Comparison of ENCODE assay signal across 17 cellular contexts in the genomic region with DNA sequence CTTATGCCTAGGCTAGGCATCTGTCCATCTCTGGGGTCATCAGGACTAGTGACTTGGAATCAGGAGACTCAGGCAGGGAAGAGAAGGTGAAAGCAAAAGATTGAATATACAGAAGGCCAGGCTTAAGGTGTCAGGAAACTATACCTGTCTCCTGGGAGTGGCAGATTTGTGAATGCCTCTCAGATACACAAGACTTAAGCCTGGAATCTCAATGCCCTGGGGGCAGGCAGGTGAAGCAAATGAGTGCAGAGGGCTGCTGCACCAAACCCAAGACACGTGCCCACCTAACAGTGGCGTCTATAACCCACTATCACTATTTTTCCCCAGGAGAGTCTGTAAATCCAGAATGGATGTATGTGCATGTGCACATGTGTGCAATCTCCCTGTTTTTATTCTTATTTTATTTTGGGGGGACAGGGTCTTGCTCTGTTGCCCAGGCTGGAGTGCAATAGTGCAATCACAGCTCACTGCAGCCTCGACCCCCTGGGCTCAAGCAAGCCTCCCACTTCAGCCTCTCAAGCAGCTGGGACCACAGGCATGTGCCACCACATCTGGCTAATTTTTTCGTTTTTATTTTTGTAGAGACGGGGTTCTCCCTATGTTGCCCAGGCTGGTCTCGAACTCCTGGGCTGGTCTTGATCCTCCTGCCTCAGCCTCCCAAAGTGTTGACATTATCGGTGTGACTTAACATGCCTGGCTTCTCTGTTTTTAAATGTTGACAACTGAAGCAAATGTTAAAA. TPM values are rescaled to one million over a fixed set of nuclear protein-coding genes. Genes with fewer than 3 reads are reported as not detected.
DNase-seq lines count a peak whose midpoint lies in the region; ATAC-seq, FAIRE-seq and TF ChIP-seq lines count a peak whose summit lies in the region.
"Had no signal": no experiment of that assay in that cellular context is flagged by ENCODE, and none has a peak within 500 bp of the region (broad histone marks: within the 10 kb centered on the region; RNA-seq: fewer than 3 reads in every experiment).

No MANE protein-coding gene starts in this region.

- H3K36me3 Mint-ChIP-seq in T-helper 1 cell treated with Interleukin-12 subunit alpha and Interleukin-12 subunit beta and Interleukin-4 antibody, amounts not matched to agents 30 μg/mL and 1 μg/mL, for 36 hours (ENCODE audit: low read depth): peaks cover 4% of the 10 kb centered on the region
- no peaks in the 10 kb centered on the region for H3K36me3 Mint-ChIP-seq in activated T-helper 1 cell treated with anti-CD3 and anti-CD28 coated beads, Interleukin-12 subunit alpha, Interleukin-12 subunit beta, Interleukin-2, Interleukin-4 antibody, amounts not matched to agents 30 ng/mL and 10 ng/mL and 1 ng/mL, durations not matched to agents 14 hours and 24 hours and 36 hours (ENCODE audit: low read depth)
- H3K36me3 Mint-ChIP-seq in naive thymus-derived CD8-positive, alpha-beta T cell: no peaks in the 10 kb centered on the region

- ATAC-seq in DND-41 (ENCODE audit: insufficient read depth, low read depth) (no peak), left colon (no peak)
- no peak for ATAC-seq in naive thymus-derived CD8-positive, alpha-beta T cell
- ATAC-seq: heart right ventricle had no signal

- intact Hi-C loops in activated T-helper 1 cell treated with anti-CD3 and anti-CD28 coated beads, Interleukin-12 subunit alpha, Interleukin-12 subunit beta, Interleukin-2, Interleukin-4 antibody, amounts not matched to agents 30 ng/mL and 10 ng/mL and 1 ng/mL, durations not matched to agents 14 hours and 24 hours and 36 hours (cut with micrococcal nuclease): loop anchor here (1.0 to 5.0 kb wide), 6 partner anchors 42 to 405 kb away; no protein-coding TSS in a partner anchor
- intact Hi-C loops in left colon (cut with DNase I, micrococcal nuclease): no loop called here

- H3K9me3 Mint-ChIP-seq in T-helper 1 cell treated with Interleukin-12 subunit alpha and Interleukin-12 subunit beta and Interleukin-4 antibody, amounts not matched to agents 30 μg/mL and 1 μg/mL, for 36 hours: no peaks in the 10 kb centered on the region
- H3K9me3 Mint-ChIP-seq in activated T-helper 1 cell treated with anti-CD3 and anti-CD28 coated beads, Interleukin-12 subunit alpha, Interleukin-12 subunit beta, Interleukin-2, Interleukin-4 antibody, amounts not matched to agents 30 ng/mL and 10 ng/mL and 1 ng/mL, durations not matched to agents 14 hours and 24 hours and 36 hours: no peaks in the 10 kb centered on the region
- no peaks in the 10 kb centered on the region for H3K9me3 Mint-ChIP-seq in naive thymus-derived CD8-positive, alpha-beta T cell

- no peak overlapping the region for H3K27ac Mint-ChIP-seq in T-helper 1 cell treated with Interleukin-12 subunit alpha and Interleukin-12 subunit beta and Interleukin-4 antibody, amounts not matched to agents 30 μg/mL and 1 μg/mL, for 36 hours
- H3K27ac Mint-ChIP-seq in activated T-helper 1 cell treated with anti-CD3 and anti-CD28 coated beads, Interleukin-12 subunit alpha, Interleukin-12 subunit beta, Interleukin-2, Interleukin-4 antibody, amounts not matched to agents 30 ng/mL and 10 ng/mL and 1 ng/mL, durations not matched to agents 14 hours and 24 hours and 36 hours: peak overlapping the region; percentile 85
- H3K27ac Mint-ChIP-seq in naive thymus-derived CD8-positive, alpha-beta T cell: peak overlapping the region; percentile 67 to 98 (median 94)

- no peak for TF ChIP-seq CTCF in DND-41 (IDR thresholded peaks at IDR 0.05; ENCODE audit: borderline replicate concordance, extremely low read depth, low read length, poor library complexity, severe bottlenecking)

- H2AFZ ChIP-seq in DND-41 (ENCODE audit: low read depth, low read length): peak overlapping the region; percentile 61

- peak overlapping the region; percentile 45 for H3K4me3 Mint-ChIP-seq in T-helper 1 cell treated with Interleukin-12 subunit alpha and Interleukin-12 subunit beta and Interleukin-4 antibody, amounts not matched to agents 30 μg/mL and 1 μg/mL, for 36 hours
- H3K4me3 Mint-ChIP-seq in activated T-helper 1 cell treated with anti-CD3 and anti-CD28 coated beads, Interleukin-12 subunit alpha, Interleukin-12 subunit beta, Interleukin-2, Interleukin-4 antibody, amounts not matched to agents 30 ng/mL and 10 ng/mL and 1 ng/mL, durations not matched to agents 14 hours and 24 hours and 36 hours: no peak overlapping the region
- H3K4me3 Mint-ChIP-seq in naive thymus-derived CD8-positive, alpha-beta T cell: peak overlapping the region; percentile 36 to 82 (median 71)

- FAIRE-seq in GM12892 (lab: Jason Lieb, UNC): no peak
- FAIRE-seq: colon, keratinocyte had no signal

- peak overlapping the region; percentile 82 for H3K27ac ChIP-seq in DND-41 (ENCODE audit: low read length)
- H3K27ac ChIP-seq: esophagus muscularis mucosa, neutrophil, transverse colon had no signal

- DNase-seq in T-helper 1 cell (no peak), DND-41 (no peak), NCI-H2029 (lab: John Stamatoyannopoulos, UW) (no peak), GM12892 (ENCODE audit: insufficient read length) (no peak), left colon (no peak)
- no peak for DNase-seq in activated T-helper 1 cell treated with anti-CD3 and anti-CD28 coated beads, Interleukin-12 subunit alpha, Interleukin-12 subunit beta, Interleukin-2, Interleukin-4 antibody, amounts not matched to agents 30 ng/mL and 10 ng/mL and 1 ng/mL, durations not matched to agents 14 hours and 24 hours and 36 hours (ENCODE audit: low spot score)
- no peak for DNase-seq in naive thymus-derived CD8-positive, alpha-beta T cell
- DNase-seq: heart right ventricle, NCI-H2029 treated with DMSO at 0.1 percent for 48 hours, NCI-H774, SW 1271 had no signal

- peak overlapping the region; percentile 41 for H3K9ac ChIP-seq in DND-41 (ENCODE audit: low read depth, low read length)

- peaks cover 36% of the 10 kb centered on the region for H3K4me1 Mint-ChIP-seq in T-helper 1 cell treated with Interleukin-12 subunit alpha and Interleukin-12 subunit beta and Interleukin-4 antibody, amounts not matched to agents 30 μg/mL and 1 μg/mL, for 36 hours (ENCODE audit: low read depth)
- H3K4me1 Mint-ChIP-seq in activated T-helper 1 cell treated with anti-CD3 and anti-CD28 coated beads, Interleukin-12 subunit alpha, Interleukin-12 subunit beta, Interleukin-2, Interleukin-4 antibody, amounts not matched to agents 30 ng/mL and 10 ng/mL and 1 ng/mL, durations not matched to agents 14 hours and 24 hours and 36 hours (ENCODE audit: low read depth): peaks cover 54% of the 10 kb centered on the region
- H3K4me1 Mint-ChIP-seq in naive thymus-derived CD8-positive, alpha-beta T cell: peaks cover 20 to 56% (median 54%) of the 10 kb centered on the region in 4 donors

- peak overlapping the region in 1 of 2 experiments; percentile 48; a peak in 2 of 4 replicates for H3K4me3 ChIP-seq in DND-41 (ENCODE audit: low read depth in 1 of 2, low read length in 2 of 2)
- H3K4me3 ChIP-seq: esophagus muscularis mucosa, heart right ventricle, transverse colon had no signal

- TF ChIP-seq POLR2A in GM12892 (IDR thresholded peaks at IDR 0.05; ENCODE audit: low read depth, low read length): no peak

- POLR2A ChIA-PET in naive thymus-derived CD8-positive, alpha-beta T cell (lab: Charles Lee): interaction anchor here (1.0 to 3.9 kb wide), 5 partner anchors 8 to 71 kb away, joined by 4 to 28 read pairs (median 6); no protein-coding TSS in a partner anchor

- H3K27me3 ChIP-seq in DND-41 (ENCODE audit: insufficient read depth, low read length, poor library complexity): no peaks in the 10 kb centered on the region
- H3K27me3 ChIP-seq: esophagus muscularis mucosa, heart right ventricle, neutrophil, transverse colon had no signal

- H3K9me3 ChIP-seq in DND-41 (ENCODE audit: insufficient read depth, low read length, severe bottlenecking): no peaks in the 10 kb centered on the region
- H3K9me3 ChIP-seq: esophagus muscularis mucosa, heart right ventricle, neutrophil, transverse colon had no signal

- peaks cover 48% of the 10 kb centered on the region for H3K4me1 ChIP-seq in DND-41 (ENCODE audit: insufficient read depth, low read length)

- no peaks in the 10 kb centered on the region for H3K36me3 ChIP-seq in DND-41 (ENCODE audit: insufficient read depth, low read length)
- H3K36me3 ChIP-seq: esophagus muscularis mucosa, heart right ventricle, neutrophil, transverse colon had no signal

- peak overlapping the region; percentile 61 for H3K4me2 ChIP-seq in DND-41 (ENCODE audit: insufficient read depth, low read length)

- H3K79me2 ChIP-seq in DND-41 (ENCODE audit: insufficient read depth, low read length): no peaks in the 10 kb centered on the region

- peaks cover 61% of the 10 kb centered on the region for H3K27me3 Mint-ChIP-seq in T-helper 1 cell treated with Interleukin-12 subunit alpha and Interleukin-12 subunit beta and Interleukin-4 antibody, amounts not matched to agents 30 μg/mL and 1 μg/mL, for 36 hours (ENCODE audit: low read depth)
- peaks cover 35% of the 10 kb centered on the region for H3K27me3 Mint-ChIP-seq in activated T-helper 1 cell treated with anti-CD3 and anti-CD28 coated beads, Interleukin-12 subunit alpha, Interleukin-12 subunit beta, Interleukin-2, Interleukin-4 antibody, amounts not matched to agents 30 ng/mL and 10 ng/mL and 1 ng/mL, durations not matched to agents 14 hours and 24 hours and 36 hours (ENCODE audit: insufficient read depth)
- no peaks in the 10 kb centered on the region for H3K27me3 Mint-ChIP-seq in naive thymus-derived CD8-positive, alpha-beta T cell

- peaks cover 6% of the 10 kb centered on the region; the same call in 1 of the 2 replicates for H4K20me1 ChIP-seq in DND-41 (ENCODE audit: insufficient read depth, low read length)

RNA-seq across cellular contexts. Expression of gene FOS, which starts 31.9 kb away (rescaled TPM):
- 40.9 and 41.9 TPM in 2 replicates for total RNA-seq in activated T-helper 1 cell treated with anti-CD3 and anti-CD28 coated beads, Interleukin-12 subunit alpha, Interleukin-12 subunit beta, Interleukin-2, Interleukin-4 antibody, amounts not matched to agents 30 ng/mL and 10 ng/mL and 1 ng/mL, durations not matched to agents 14 hours and 24 hours and 36 hours
- 1 to 10 TPM; 9.4 to 9.6 TPM for total RNA-seq in naive thymus-derived CD8-positive, alpha-beta T cell
- polyA plus RNA-seq in naive thymus-derived CD8-positive, alpha-beta T cell: 100 to 1,000 TPM in 2 of 3 donors, 10 to 100 TPM in 1; 80.3 to 510 (median 252) TPM
- 5.3 TPM for polyA plus RNA-seq in GM12892 (2012; ENCODE audit: missing spikeins)
- total RNA-seq in left colon: 100 to 1,000 TPM; 220 to 877 TPM
